In the genomic region with DNA sequence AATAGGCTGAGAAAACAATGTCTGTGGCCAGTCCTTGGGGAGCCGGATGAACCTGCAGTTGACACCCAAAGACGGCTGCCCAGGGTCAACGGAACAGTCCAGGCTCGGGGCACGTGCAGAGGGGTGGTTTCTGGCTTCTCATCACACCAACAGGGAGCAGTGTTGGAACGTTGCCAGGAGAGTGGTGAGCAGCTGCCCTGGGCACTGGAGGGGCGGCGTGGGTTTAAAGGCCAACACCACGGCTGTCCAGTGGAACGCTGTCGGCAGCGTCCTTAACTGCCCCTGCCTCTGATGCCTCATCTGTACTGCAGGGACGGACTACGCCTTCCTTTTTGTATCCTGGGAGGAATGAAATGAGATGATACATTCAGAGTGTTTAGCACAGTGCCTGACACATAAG, we compare ENCODE assay signal across 17 cellular contexts. TPM values are rescaled to one million over a fixed set of nuclear protein-coding genes. Genes with fewer than 3 reads are reported as not detected.
DNase-seq lines count a peak whose midpoint lies in the region; ATAC-seq, FAIRE-seq and TF ChIP-seq lines count a peak whose summit lies in the region.
"Had no signal": no experiment of that assay in that cellular context is flagged by ENCODE, and none has a peak within 500 bp of the region (broad histone marks: within the 10 kb centered on the region; RNA-seq: fewer than 3 reads in every experiment).

No MANE protein-coding gene starts in this region.

- H2BK12ac ChIP-seq in H1 (ENCODE audit: low read depth, low read length) = no peak overlapping the region

- no peak overlapping the region for H3K14ac ChIP-seq in H1 (ENCODE audit: insufficient read length)

- no peaks in the 10 kb centered on the region for H3K79me2 ChIP-seq in H1 (ENCODE audit: control insufficient read depth in 1 of 2, insufficient read depth in 2 of 2, low read length in 2 of 2)

- H2BK15ac ChIP-seq in H1 (ENCODE audit: low read length) = no peak overlapping the region

- no peaks in the 10 kb centered on the region for H3K23me2 ChIP-seq in H1 (ENCODE audit: low read depth, low read length)

- H3K9me3 Mint-ChIP-seq in activated T-cell treated with anti-CD3 and anti-CD28 coated beads, Interleukin-2, amount 50 U/mL, for 72 hours = no peaks in the 10 kb centered on the region
- H3K9me3 Mint-ChIP-seq: activated naive CD4-positive, alpha-beta T cell treated with anti-CD3 and anti-CD28 coated beads, Interleukin-2, amount 50 U/mL, for 72 hours; neural progenitor cell had no signal

- H3K27me3 Mint-ChIP-seq in activated T-cell treated with anti-CD3 and anti-CD28 coated beads, Interleukin-2, amount 50 U/mL, for 72 hours (ENCODE audit: low read depth) = peaks cover 73% of the 10 kb centered on the region

- H4K8ac ChIP-seq in H1 (ENCODE audit: extremely low read depth, insufficient read depth, low read length) = no peak overlapping the region; the same call in 1 of the 2 replicates

- no peak overlapping the region for H3K4me3 Mint-ChIP-seq in activated T-cell treated with anti-CD3 and anti-CD28 coated beads, Interleukin-2, amount 50 U/mL, for 72 hours
- H3K4me3 Mint-ChIP-seq: neural progenitor cell had no signal

- no peak overlapping the region for H2BK5ac ChIP-seq in H1 (ENCODE audit: low read depth, low read length)

- no peaks in the 10 kb centered on the region for H3K36me3 Mint-ChIP-seq in activated T-cell treated with anti-CD3 and anti-CD28 coated beads, Interleukin-2, amount 50 U/mL, for 72 hours (ENCODE audit: insufficient read depth in 2 of 2)
- H3K36me3 Mint-ChIP-seq: activated naive CD4-positive, alpha-beta T cell treated with anti-CD3 and anti-CD28 coated beads, Interleukin-2, amount 50 U/mL, for 72 hours had no signal

- TF ChIP-seq EP300 in H1 (IDR thresholded peaks at IDR 0.05; ENCODE audit: borderline replicate concordance in 1 of 2, low read depth in 2 of 2, low read length in 2 of 2) = no peak

- no peak overlapping the region for H3K9ac ChIP-seq in BLaER1
- H3K9ac ChIP-seq in H1 (replicated peaks in 1 of 4; ENCODE audit: extremely low read depth in 1 of 4, low read depth in 3 of 4, low read length in 3 of 4) = no peak overlapping the region
- H3K9ac ChIP-seq: neural progenitor cell had no signal

- no peak for TF ChIP-seq POLR2A in H1 (IDR thresholded peaks at IDR 0.05; ENCODE audit: control extremely low read depth in 1 of 2, low read depth in 2 of 2, low read length in 2 of 2)

- H4K20me1 ChIP-seq in BLaER1 (no peaks in the 10 kb centered on the region), H1 (replicated peaks in 1 of 2; ENCODE audit: control insufficient read depth in 1 of 2, insufficient read depth in 2 of 2, low read length in 2 of 2) (no peaks in the 10 kb centered on the region)

- TF ChIP-seq RAD21 in H1 (IDR thresholded peaks at IDR 0.05 in 1 of 2, conservative IDR thresholded peaks at IDR 0.05 in 1 of 2; ENCODE audit: low read depth in 2 of 2, low read length in 2 of 2) = peak; percentile 31 to 47

- ATAC-seq in activated T-cell treated with anti-CD3 and anti-CD28 coated beads, Interleukin-2, amount 50 U/mL, for 72 hours (replicated peaks in 1 of 2) = no peak
- ATAC-seq: activated CD4-positive, CD25-positive, alpha-beta regulatory T cell treated with anti-CD3 and anti-CD28 coated beads, Interleukin-2, amount 50 U/mL, for 24 hours; activated naive CD4-positive, alpha-beta T cell treated with anti-CD3 and anti-CD28 coated beads, Interleukin-2, amount 50 U/mL, for 72 hours had no signal

- no peak overlapping the region for H3K18ac ChIP-seq in H1 (ENCODE audit: extremely low read depth, low read length)

- H4K5ac ChIP-seq in H1 (ENCODE audit: insufficient read length, low read depth, low read length) = no peak overlapping the region

- no peak overlapping the region for H3K27ac Mint-ChIP-seq in activated T-cell treated with anti-CD3 and anti-CD28 coated beads, Interleukin-2, amount 50 U/mL, for 72 hours
- H3K27ac Mint-ChIP-seq: activated naive CD4-positive, alpha-beta T cell treated with anti-CD3 and anti-CD28 coated beads, Interleukin-2, amount 50 U/mL, for 72 hours; neural progenitor cell had no signal

- 89% methylated on average over 14 of the region's 14 CpGs; no CpG with 5 or more reads in 1 of the 2 experiments for WGBS in H1 (ENCODE audit: extremely low coverage in 1 of 2, insufficient coverage in 1 of 2, insufficient read length in 1 of 2, insufficient replicate concordance in 2 of 2, low coverage in 1 of 2, low lambda C conversion rate in 2 of 2, missing lambda C conversion rate in 1 of 2), 2 experiments

- H3K27ac ChIP-seq in BLaER1 = no peak overlapping the region
- H3K27ac ChIP-seq in H1 (ENCODE audit: low read depth, low read length) = no peak overlapping the region
- H3K27ac ChIP-seq: neural progenitor cell, PC-9, suprapubic skin had no signal

- no peak overlapping the region for H2BK20ac ChIP-seq in H1 (ENCODE audit: low read length)

- H4K91ac ChIP-seq in H1 (replicated peaks; ENCODE audit: insufficient read length, low read length) = no peak overlapping the region

- H3K4me1 ChIP-seq in BLaER1 = peaks cover 94% of the 10 kb centered on the region
- H3K4me1 ChIP-seq in H1 (replicated peaks in 1 of 4; ENCODE audit: control insufficient read depth in 3 of 4, insufficient read depth in 4 of 4, low read length in 3 of 4) = peaks cover 0 to 5% (median 4%) of the 10 kb centered on the region in 4 experiments; a peak in 4 of 7 replicates
- H3K4me1 ChIP-seq: suprapubic skin had no signal

- H3K79me1 ChIP-seq in H1 (ENCODE audit: low read depth, low read length) = no peaks in the 10 kb centered on the region

- H3K4me2 ChIP-seq in BLaER1 (peak overlapping the region; percentile 81), H1 (ENCODE audit: insufficient read depth in 1 of 2, low read depth in 2 of 2, low read length in 2 of 2) (no peak overlapping the region)
- H3K4me2 ChIP-seq: neural progenitor cell, PC-9 had no signal

- no peak overlapping the region for H2AK5ac ChIP-seq in H1 (ENCODE audit: low read depth, low read length)

- CTCF ChIA-PET in H1 (lab: Charles Lee; ENCODE audit: partially characterized antibody) = interaction anchor here (1.1 to 4.6 kb wide), 4 partner anchors 11 to 202 kb away, joined by 3 to 19 read pairs (median 6); no protein-coding TSS in a partner anchor

- intact Hi-C loops in posterior cingulate gyrus (cut with DNase I) = no loop called here

- no peak for FAIRE-seq in H1 (lab: Jason Lieb, UNC)

- H3K27me3 ChIP-seq in BLaER1 = no peaks in the 10 kb centered on the region
- no peaks in the 10 kb centered on the region for H3K27me3 ChIP-seq in H1 (replicated peaks in 1 of 4; ENCODE audit: control insufficient read depth in 3 of 4, extremely low read depth in 1 of 4, insufficient read depth in 3 of 4, low read length in 3 of 4)
- H3K27me3 ChIP-seq: neural progenitor cell, suprapubic skin had no signal

- H3K9me3 ChIP-seq in BLaER1 (no peaks in the 10 kb centered on the region), H1 (ENCODE audit: insufficient read depth in 2 of 2, low read depth in 1 of 2, low read length in 1 of 2) (no peaks in the 10 kb centered on the region)
- H3K9me3 ChIP-seq: suprapubic skin had no signal

- TF ChIP-seq CTCF in H1 (IDR thresholded peaks at IDR 0.05; ENCODE audit: control extremely low read depth in 1 of 3, insufficient read depth in 1 of 3, low read depth in 1 of 3, low read length in 3 of 3) = peak; percentile 4 to 21 (median 18); a peak in 3 of 4 replicates

- no peak overlapping the region for H2BK120ac ChIP-seq in H1 (replicated peaks; ENCODE audit: low read depth, low read length)

- no peak overlapping the region for H3K23ac ChIP-seq in H1 (ENCODE audit: insufficient read length)

- no peak overlapping the region for H3K4ac ChIP-seq in H1 (replicated peaks; ENCODE audit: insufficient read length, low read depth, low read length)

- no peak overlapping the region for H3K56ac ChIP-seq in H1 (replicated peaks; ENCODE audit: insufficient read length, low read depth, low read length)

- no peak overlapping the region for H2AFZ ChIP-seq in H1 (ENCODE audit: low read length)
- H2AFZ ChIP-seq: neural progenitor cell, PC-9 had no signal

- no peaks in the 10 kb centered on the region for H3K36me3 ChIP-seq in BLaER1
- no peaks in the 10 kb centered on the region for H3K36me3 ChIP-seq in H1 (ENCODE audit: control insufficient read depth in 2 of 4, insufficient read depth in 4 of 4, low read length in 3 of 4)
- H3K36me3 ChIP-seq: neural progenitor cell, suprapubic skin had no signal

- POLR2A ChIA-PET in H1 (lab: Charles Lee; ENCODE audit: partially characterized antibody) = no interaction called here

- H3K4me1 Mint-ChIP-seq in activated T-cell treated with anti-CD3 and anti-CD28 coated beads, Interleukin-2, amount 50 U/mL, for 72 hours (ENCODE audit: low read depth) = peaks cover 5% of the 10 kb centered on the region

- DNase-seq in HT-29 (ENCODE audit: low spot score) (peak; percentile 24), H1 (ENCODE audit: low read depth in 1 of 2, low spot score in 2 of 2) (no peak), myocyte (ENCODE audit: low read depth) (peak; percentile 94), dedifferentiated amniotic fluid mesenchymal stem cell (ENCODE audit: extremely low spot score) (no peak), posterior cingulate gyrus (no peak)
- no peak for DNase-seq in activated T-cell treated with anti-CD3 and anti-CD28 coated beads, Interleukin-2, amount 50 U/mL, for 72 hours
- DNase-seq: KG1; NCI-H2081 treated with DMSO at 0.1 percent for 48 hours; NCI-H526; PC-9; stimulated activated CD8-positive, alpha-beta memory T cell treated with anti-CD3 and anti-CD28 coated beads, Interleukin-4, amount 100 ng/mL, for 48 hours; T-helper 9 cell had no signal

- H3K4me3 ChIP-seq in BLaER1 = no peak overlapping the region
- no peak overlapping the region for H3K4me3 ChIP-seq in H1 (ENCODE audit: extremely low read depth in 1 of 4, insufficient read depth in 2 of 4, low read depth in 3 of 4, low read length in 4 of 4)
- H3K4me3 ChIP-seq: neural progenitor cell, PC-9, suprapubic skin had no signal

TF ChIP-seq in H1, 55 proteins besides CTCF, POLR2A, EP300 and RAD21 (continues in another document):
- TF ChIP-seq ZNF274 (IDR thresholded peaks at IDR 0.05; ENCODE audit: borderline replicate concordance, extremely low read depth, low read length) = no peak
- no peak for TF ChIP-seq HDAC2 (IDR thresholded peaks at IDR 0.05; ENCODE audit: borderline replicate concordance in 1 of 2, low read depth in 2 of 2, low read length in 2 of 2)

RNA-seq across cellular contexts. Expression of gene JCAD, which starts 19.8 kb away (rescaled TPM):
- total RNA-seq in HT-29 (2014; rRNA removed; shearing (Covaris generic)) = 3.9 and 5.7 TPM in 2 replicates
- 2.9 and 5.2 TPM in 2 replicates for total RNA-seq in H1 (2021; fragmentation: NEBNext Ultra II Directional; extraction: Animal tissue kit (Norgen Biotek cat#: 25700))
- polyA plus RNA-seq in H1 (2011; rRNA removed) = 0.56 and 0.75 TPM in 2 replicates
- 1.0 TPM for polyA plus RNA-seq in H1 (2011; cell fraction: cytosol; rRNA removed)
- polyA plus RNA-seq in H1 (2011; cell fraction: nucleus; rRNA removed) = 0.93 TPM
- polyA plus RNA-seq in H1 (2012, experiment 1 of 2) = 1.6 to 2.3 TPM (median 1.7 TPM) in 4 replicates
- polyA plus RNA-seq in H1 (2012, experiment 2 of 2) = 0.31 TPM
- 1.1 TPM for polyA plus RNA-seq in H1 (2013, experiment 1 of 2)
- polyA plus RNA-seq in H1 (2013, experiment 2 of 2) = 1.3 TPM
- polyA minus RNA-seq in H1 (2011; rRNA and poly(A)+ RNA removed) = 2.3 and 2.6 TPM in 2 replicates
- polyA minus RNA-seq in H1 (2011; cell fraction: cytosol; rRNA and poly(A)+ RNA removed) = 1.9 TPM
- 1.5 TPM for polyA minus RNA-seq in H1 (2011; cell fraction: nucleus; rRNA and poly(A)+ RNA removed)
- total RNA-seq in myocyte = 13.2 and 16.4 TPM in 2 replicates
- polyA plus RNA-seq in myocyte (2012) = 40.7 TPM
- total RNA-seq in activated T-cell treated with anti-CD3 and anti-CD28 coated beads, Interleukin-2, amount 50 U/mL, for 72 hours = under 1 TPM; 0.05 to 0.29 TPM

Comparison
In these comparisons a context has a peak if more than half of its experiments do, and no peak if none do; other contexts are left out.
1. DNase-seq: peak in HT-29 (single experiment) and myocyte (single experiment); none in H1 (0 of 2), dedifferentiated amniotic fluid mesenchymal stem cell (single experiment), posterior cingulate gyrus (0 of 10) and activated T-cell treated with anti-CD3 and anti-CD28 coated beads, Interleukin-2, amount 50 U/mL, for 72 hours (0 of 2).